8 cellular contexts compared by ENCODE assay signal in the genomic region with DNA sequence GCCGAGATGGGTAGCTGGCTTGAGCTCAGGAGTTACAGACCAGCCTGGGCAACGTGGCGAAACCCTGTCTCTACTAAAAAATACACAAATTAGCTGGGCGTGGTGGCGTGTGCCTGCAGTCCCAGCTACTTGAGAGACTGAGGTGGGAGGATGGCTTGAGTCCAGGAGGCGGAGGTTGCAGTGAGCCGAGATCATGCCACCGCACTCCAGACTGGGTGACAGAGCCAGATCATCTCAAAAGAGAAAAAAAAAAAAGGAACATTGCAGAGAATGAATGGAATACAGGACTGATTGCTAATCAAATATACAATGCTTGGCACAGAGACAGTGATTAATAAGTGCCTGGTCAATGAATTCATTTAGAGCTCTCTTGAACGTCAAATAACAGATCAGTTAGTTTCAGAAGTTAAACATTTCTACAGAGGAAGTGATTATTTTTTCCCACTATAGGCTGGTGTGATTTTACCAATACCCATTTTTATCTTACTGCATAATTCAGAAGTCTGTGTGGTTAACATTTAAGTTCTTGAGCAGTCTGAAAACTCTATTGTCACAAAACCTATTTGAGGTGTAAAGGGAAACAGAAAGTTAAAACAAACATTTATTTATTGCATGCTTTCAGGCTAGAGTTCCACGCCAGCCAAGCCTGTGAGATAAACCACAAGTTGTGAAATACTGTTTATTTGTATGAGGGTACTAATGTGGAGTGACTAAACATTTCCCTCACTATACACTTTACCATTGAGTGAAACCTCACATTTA. TPM values are rescaled to one million over a fixed set of nuclear protein-coding genes. Genes with fewer than 3 reads are reported as not detected.
DNase-seq lines count a peak whose midpoint lies in the region; ATAC-seq, FAIRE-seq and TF ChIP-seq lines count a peak whose summit lies in the region.

No MANE protein-coding gene starts in this region.

- no peaks in the 10 kb centered on the region for H4K20me1 ChIP-seq in K562 (replicated peaks; ENCODE audit: control insufficient read depth, insufficient read depth, low read length)

- WGBS in K562 (ENCODE audit: insufficient coverage, low coverage, missing lambda C conversion rate): 10% methylated on average over 7 of the region's 10 CpGs

- H3K4me1 ChIP-seq in K562 (replicated peaks in 1 of 2; ENCODE audit: control insufficient read depth in 2 of 2, insufficient read depth in 2 of 2, low read length in 2 of 2): no peaks in the 10 kb centered on the region; a peak in 1 of 5 replicates
- no peaks in the 10 kb centered on the region for H3K4me1 ChIP-seq in BE2C

- no peaks in the 10 kb centered on the region for H3K36me3 Mint-ChIP-seq in Calu3 (ENCODE audit: insufficient read depth, unreplicated experiment)
- no peaks in the 10 kb centered on the region for H3K36me3 Mint-ChIP-seq in stimulated activated naive B cell treated with anti-CD40 and anti-IgM and Interleukin-4, amounts not matched to agents 10 μg/mL and 1 μg/mL and 100 μg/mL, for 72 hours

- H3K36me3 ChIP-seq in K562 (ENCODE audit: control insufficient read depth, insufficient read depth, low read length) (no peaks in the 10 kb centered on the region), BE2C (no peaks in the 10 kb centered on the region)

- BruUV-seq in Calu3 (replicated peaks; lab: Mats Ljungman, UMichigan): no TSS peak
- BruUV-seq in K562 (replicated peaks; lab: Mats Ljungman, UMichigan): no TSS peak

- H2AFZ ChIP-seq in K562 (ENCODE audit: low read depth, low read length): 0 out of 2 replicates have a peak overlapping the region, but pooled peaks have one; percentile 9

- H3K9me3 ChIP-seq in K562 (replicated peaks; ENCODE audit: control insufficient read depth, insufficient read depth, low read depth, low read length): no peaks in the 10 kb centered on the region
- H3K9me3 ChIP-seq in BE2C: no peaks in the 10 kb centered on the region

- H3K4me2 ChIP-seq in K562 (ENCODE audit: insufficient read depth, low read length): no peak overlapping the region

- TF ChIP-seq EP300 in K562 (IDR thresholded peaks at IDR 0.05; ENCODE audit: low read length): no peak

- TF ChIP-seq POLR2A in K562 (conservative IDR thresholded peaks at IDR 0.05): no peak

- intact Hi-C loops in Calu3 (cut with micrococcal nuclease; ENCODE audit: unreplicated experiment): loop anchor here (10.0 kb wide), 2 partner anchors 55 to 1095 kb away; a partner anchor contains a TSS
- intact Hi-C loops in K562 (cut with micrococcal nuclease): loop anchor here (10.0 kb wide), 1 partner anchor 175 kb away; no protein-coding TSS in a partner anchor

- H3K27ac Mint-ChIP-seq in Calu3 (ENCODE audit: unreplicated experiment): no peak overlapping the region
- H3K27ac Mint-ChIP-seq in stimulated activated naive B cell treated with anti-CD40 and anti-IgM and Interleukin-4, amounts not matched to agents 10 μg/mL and 1 μg/mL and 100 μg/mL, for 72 hours: no peak overlapping the region

- TF ChIP-seq CTCF in Calu3 (IDR thresholded peaks at IDR 0.05; ENCODE audit: unreplicated experiment): no peak
- TF ChIP-seq CTCF in K562 (IDR thresholded peaks at IDR 0.05 in 2 of 3, conservative IDR thresholded peaks at IDR 0.05 in 1 of 3; ENCODE audit: insufficient read depth in 2 of 3, low read depth in 1 of 3, low read length in 3 of 3): no peak
- TF ChIP-seq CTCF in BE2C (IDR thresholded peaks at IDR 0.05; ENCODE audit: low read depth, low read length): no peak

- DNase-seq in Calu3 (peak; percentile 14), K562 (ENCODE audit: extremely low read depth in 1 of 4, low spot score in 3 of 4) (no peak), amygdala (lab: John Stamatoyannopoulos, UW) (no peak), BE2C (no peak), germinal center (ENCODE audit: low spot score) (no peak)
- DNase-seq in stimulated activated naive B cell treated with anti-CD40 and anti-IgM and Interleukin-4, amounts not matched to agents 10 μg/mL and 1 μg/mL and 100 μg/mL, for 72 hours: no peak

- H3K9ac ChIP-seq in K562 (ENCODE audit: insufficient read depth in 1 of 2, low read depth in 2 of 2, low read length in 2 of 2): no peak overlapping the region

- CTCF ChIA-PET in Calu3 (lab: Charles Lee) (no interaction called here), K562 (lab: Yijun Ruan, JAX; ENCODE audit: low intra/inter-chr PET ratio) (no interaction called here)

- H3K4me1 Mint-ChIP-seq in Calu3 (ENCODE audit: low read depth, unreplicated experiment): peaks cover 14% of the 10 kb centered on the region
- H3K4me1 Mint-ChIP-seq in stimulated activated naive B cell treated with anti-CD40 and anti-IgM and Interleukin-4, amounts not matched to agents 10 μg/mL and 1 μg/mL and 100 μg/mL, for 72 hours: peaks cover 0 to 6% of the 10 kb centered on the region in 2 donors

- H3K79me2 ChIP-seq in K562 (ENCODE audit: control insufficient read depth, insufficient read depth, low read length): no peaks in the 10 kb centered on the region

- no peak for FAIRE-seq in K562 (lab: Jason Lieb, UNC)

- no peak overlapping the region for H3K4me3 ChIP-seq in K562
- H3K4me3 ChIP-seq in BE2C (ENCODE audit: low read depth, low read length): no peak overlapping the region

- H3K4me3 Mint-ChIP-seq in Calu3 (ENCODE audit: low read depth, unreplicated experiment): peak overlapping the region; percentile 55
- no peak overlapping the region for H3K4me3 Mint-ChIP-seq in stimulated activated naive B cell treated with anti-CD40 and anti-IgM and Interleukin-4, amounts not matched to agents 10 μg/mL and 1 μg/mL and 100 μg/mL, for 72 hours

- no peak overlapping the region for H3K27ac ChIP-seq in K562 (ENCODE audit: extremely low read depth, low read depth, low read length)

- no peaks in the 10 kb centered on the region for H3K27me3 ChIP-seq in K562 (ENCODE audit: control insufficient read depth in 2 of 2, insufficient read depth in 2 of 2, low read length in 2 of 2)
- H3K27me3 ChIP-seq in BE2C: no peaks in the 10 kb centered on the region

- no peak for TF ChIP-seq RAD21 in K562 (CRISPR knock-in tag; conservative IDR thresholded peaks at IDR 0.05 in 1 of 2, IDR thresholded peaks at IDR 0.05 in 1 of 2)

- no peaks in the 10 kb centered on the region for H3K9me1 ChIP-seq in K562 (ENCODE audit: control insufficient read depth, insufficient read depth, low read length)

- ATAC-seq in GM19455 (IDR thresholded peaks at IDR 0.05; ENCODE audit: unreplicated experiment): peak; percentile 92
- ATAC-seq in HG03354 (IDR thresholded peaks at IDR 0.05; ENCODE audit: poor library complexity, severe bottlenecking, unreplicated experiment): peak; percentile 86
- ATAC-seq in K562: no peak
- ATAC-seq in stimulated activated naive B cell treated with anti-CD40 and anti-IgM and Interleukin-4, amounts not matched to agents 10 μg/mL and 1 μg/mL and 100 μg/mL, for 72 hours (replicated peaks): peak; percentile 53 to 57

- in situ Hi-C loops in K562 (cut with MboI): no loop called here

- POLR2A ChIA-PET in K562 (lab: Yijun Ruan, JAX): interaction anchor here (0.6 kb wide), 1 partner anchor 10 kb away, joined by 3 read pairs; no protein-coding TSS in a partner anchor

- H3K9me3 Mint-ChIP-seq in Calu3 (ENCODE audit: low read depth, unreplicated experiment): no peaks in the 10 kb centered on the region
- no peaks in the 10 kb centered on the region for H3K9me3 Mint-ChIP-seq in stimulated activated naive B cell treated with anti-CD40 and anti-IgM and Interleukin-4, amounts not matched to agents 10 μg/mL and 1 μg/mL and 100 μg/mL, for 72 hours

- no peaks in the 10 kb centered on the region for H3K27me3 Mint-ChIP-seq in Calu3 (ENCODE audit: unreplicated experiment)
- H3K27me3 Mint-ChIP-seq in stimulated activated naive B cell treated with anti-CD40 and anti-IgM and Interleukin-4, amounts not matched to agents 10 μg/mL and 1 μg/mL and 100 μg/mL, for 72 hours: peaks cover 19 to 32% of the 10 kb centered on the region in 2 donors

RNA-seq across cellular contexts. Expression of a gene that starts 7.7 kb away (rescaled TPM):
- total RNA-seq in Calu3 (2022) (15.2 and 15.4 TPM in 2 replicates), K562 (2014; rRNA removed) (6.4 and 8.5 TPM in 2 replicates), K562 (2014; rRNA removed; fragmentation: Illumina TruSeq; extraction: Trizol) (8.7 and 9.1 TPM in 2 replicates), K562 (2015; rRNA removed; fragmentation: Illumina TruSeq; extraction: Trizol) (8.0 and 8.9 TPM in 2 replicates), K562 (2021) (10.7 and 12.3 TPM in 2 replicates)
- total RNA-seq in K562 (2011; cell fraction: chromatin; rRNA removed; ENCODE audit: low replicate concordance): 4.4 and 10.2 TPM in 2 replicates
- total RNA-seq in K562 (2011; cell fraction: nucleolus; rRNA removed): 3.3 and 5.4 TPM in 2 replicates
- total RNA-seq in K562 (2011; cell fraction: nucleoplasm; rRNA removed): 4.2 and 4.5 TPM in 2 replicates
- polyA plus RNA-seq in K562 (2011; rRNA removed) (2.2 and 7.0 TPM in 2 replicates), K562 (2014; fragmentation: Illumina TruSeq; extraction: Trizol) (8.0 and 10.0 TPM in 2 replicates), K562 (2014; fragmentation: Nextera tagmentation; extraction: Ambion mirVana) (1 to 10 TPM; 2.8 to 2.9 TPM), K562 (2014; rRNA removed) (5.5 and 6.4 TPM in 2 replicates)
- 0.84 and 3.8 TPM in 2 replicates for polyA plus RNA-seq in K562 (2011; cell fraction: cytosol; rRNA removed)
- polyA plus RNA-seq in K562 (2011; cell fraction: nucleus; rRNA removed): 2.0 and 9.5 TPM in 2 replicates
- polyA plus RNA-seq in K562 (2012): 3.3 and 5.5 TPM in 2 replicates
- polyA minus RNA-seq in K562 (2011; rRNA and poly(A)+ RNA removed): 2.5 and 13.1 TPM in 2 replicates
- polyA minus RNA-seq in K562 (2011; cell fraction: cytosol; rRNA and poly(A)+ RNA removed): 2.1 and 8.5 TPM in 2 replicates
- 1.6 and 4.8 TPM in 2 replicates for polyA minus RNA-seq in K562 (2011; cell fraction: nucleus; rRNA and poly(A)+ RNA removed)
- polyA plus RNA-seq in BE2C (2012; ENCODE audit: insufficient read depth, insufficient read length, low read depth): 44.4 TPM

RNA-seq across cellular contexts. Expression of a gene that starts 48.0 kb away (rescaled TPM):
- total RNA-seq in Calu3 (2022) (38.2 and 44.8 TPM in 2 replicates), K562 (2014; rRNA removed) (27.2 and 32.6 TPM in 2 replicates), K562 (2014; rRNA removed; fragmentation: Illumina TruSeq; extraction: Trizol) (65.8 and 66.8 TPM in 2 replicates), K562 (2015; rRNA removed; fragmentation: Illumina TruSeq; extraction: Trizol) (63.4 and 65.0 TPM in 2 replicates), K562 (2021) (43.3 and 49.0 TPM in 2 replicates)
- total RNA-seq in K562 (2011; cell fraction: chromatin; rRNA removed; ENCODE audit: low replicate concordance): 4.0 and 10.8 TPM in 2 replicates
- 7.1 and 9.5 TPM in 2 replicates for total RNA-seq in K562 (2011; cell fraction: nucleolus; rRNA removed)
- total RNA-seq in K562 (2011; cell fraction: nucleoplasm; rRNA removed): 15.0 and 29.1 TPM in 2 replicates
- polyA plus RNA-seq in K562 (2011; rRNA removed) (99.5 and 116 TPM in 2 replicates), K562 (2014; fragmentation: Illumina TruSeq; extraction: Trizol) (44.5 and 48.5 TPM in 2 replicates), K562 (2014; fragmentation: Nextera tagmentation; extraction: Ambion mirVana) (100 to 1,000 TPM; 111 to 112 TPM), K562 (2014; rRNA removed) (47.6 TPM in 2 replicates)
- polyA plus RNA-seq in K562 (2011; cell fraction: cytosol; rRNA removed): 13.6 and 16.7 TPM in 2 replicates
- 15.3 and 28.1 TPM in 2 replicates for polyA plus RNA-seq in K562 (2011; cell fraction: nucleus; rRNA removed)
- polyA plus RNA-seq in K562 (2012): 105 and 123 TPM in 2 replicates
- 6.9 and 7.4 TPM in 2 replicates for polyA minus RNA-seq in K562 (2011; rRNA and poly(A)+ RNA removed)
- 2.4 and 6.3 TPM in 2 replicates for polyA minus RNA-seq in K562 (2011; cell fraction: cytosol; rRNA and poly(A)+ RNA removed)
- polyA minus RNA-seq in K562 (2011; cell fraction: nucleus; rRNA and poly(A)+ RNA removed): 3.0 and 8.1 TPM in 2 replicates
- polyA plus RNA-seq in BE2C (2012; ENCODE audit: insufficient read depth, insufficient read length, low read depth): 104 TPM

RNA-seq across cellular contexts. Expression of a gene that starts 59.9 kb away (rescaled TPM):
- 19.4 and 23.2 TPM in 2 replicates for total RNA-seq in Calu3 (2022)
- 13.7 and 33.4 TPM in 2 replicates for total RNA-seq in K562 (2011; cell fraction: chromatin; rRNA removed; ENCODE audit: low replicate concordance)
- 5.7 and 8.3 TPM in 2 replicates for total RNA-seq in K562 (2011; cell fraction: nucleolus; rRNA removed)
- total RNA-seq in K562 (2011; cell fraction: nucleoplasm; rRNA removed): 9.9 and 13.1 TPM in 2 replicates
- total RNA-seq in K562 (2014; rRNA removed): 40.2 and 42.2 TPM in 2 replicates
- 79.1 and 95.7 TPM in 2 replicates for total RNA-seq in K562 (2014; rRNA removed; fragmentation: Illumina TruSeq; extraction: Trizol)
- 78.0 and 85.4 TPM in 2 replicates for total RNA-seq in K562 (2015; rRNA removed; fragmentation: Illumina TruSeq; extraction: Trizol)
- total RNA-seq in K562 (2021): 46.3 and 53.7 TPM in 2 replicates
- polyA plus RNA-seq in K562 (2011; rRNA removed): 51.9 and 89.1 TPM in 2 replicates
- 20.6 and 29.5 TPM in 2 replicates for polyA plus RNA-seq in K562 (2011; cell fraction: cytosol; rRNA removed)
- polyA plus RNA-seq in K562 (2011; cell fraction: nucleus; rRNA removed): 11.0 and 18.0 TPM in 2 replicates
- polyA plus RNA-seq in K562 (2012): 39.0 and 52.0 TPM in 2 replicates
- 84.4 and 108 TPM in 2 replicates for polyA plus RNA-seq in K562 (2014; fragmentation: Illumina TruSeq; extraction: Trizol)
- polyA plus RNA-seq in K562 (2014; fragmentation: Nextera tagmentation; extraction: Ambion mirVana): 100 to 1,000 TPM; 108 to 112 TPM
- 75.2 and 83.8 TPM in 2 replicates for polyA plus RNA-seq in K562 (2014; rRNA removed)
- 53.2 and 67.8 TPM in 2 replicates for polyA minus RNA-seq in K562 (2011; rRNA and poly(A)+ RNA removed)
- 13.2 and 16.6 TPM in 2 replicates for polyA minus RNA-seq in K562 (2011; cell fraction: cytosol; rRNA and poly(A)+ RNA removed)
- polyA minus RNA-seq in K562 (2011; cell fraction: nucleus; rRNA and poly(A)+ RNA removed): 5.1 and 12.9 TPM in 2 replicates
- 27.2 TPM for polyA plus RNA-seq in BE2C (2012; ENCODE audit: insufficient read depth, insufficient read length, low read depth)
